In the genomic region with DNA sequence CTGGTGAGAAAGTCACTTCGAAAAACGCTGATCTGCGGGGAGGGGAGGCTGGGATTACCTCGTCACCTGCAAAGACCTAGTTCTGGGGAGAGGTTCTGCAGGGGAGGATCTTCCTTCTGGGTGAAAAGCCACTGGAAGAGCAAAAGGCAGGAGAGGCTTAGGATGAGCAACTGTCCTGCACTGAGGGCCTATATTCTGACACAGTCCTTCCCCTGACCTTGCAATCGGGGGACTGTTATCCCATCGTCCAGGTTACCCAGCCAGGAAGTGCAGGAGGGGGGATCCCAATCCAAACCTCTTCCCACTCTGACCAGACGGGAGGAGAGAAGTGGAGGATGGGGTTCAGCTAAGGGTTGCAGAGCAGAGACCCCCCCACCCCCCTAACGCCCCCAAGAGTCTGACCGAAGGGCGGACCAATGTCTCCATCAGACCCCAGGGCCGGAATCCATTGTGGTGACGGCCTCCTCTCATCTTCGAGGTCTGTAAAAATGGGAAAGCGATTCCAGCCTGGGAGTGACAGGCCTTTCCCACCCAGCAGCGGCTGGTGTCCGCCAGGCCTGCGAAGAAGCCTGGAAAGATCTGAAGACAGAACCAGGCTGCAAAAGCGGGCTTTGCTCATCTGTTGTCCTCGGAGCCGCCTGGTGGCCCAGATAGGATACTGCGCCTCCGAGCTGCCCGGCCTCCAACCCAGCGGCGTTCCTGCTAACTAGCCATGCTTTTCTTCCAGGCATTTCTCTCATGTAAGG, we compare ENCODE assay signal across 8 cellular contexts. TPM values are rescaled to one million over a fixed set of nuclear protein-coding genes. Genes with fewer than 3 reads are reported as not detected.
DNase-seq lines count a peak whose midpoint lies in the region; ATAC-seq and TF ChIP-seq lines count a peak whose summit lies in the region.

No MANE protein-coding gene starts in this region.

- H3K9me3 Mint-ChIP-seq in nephron = no peaks in the 10 kb centered on the region
- no peaks in the 10 kb centered on the region for H3K9me3 Mint-ChIP-seq in stimulated activated naive CD8-positive, alpha-beta T cell treated with anti-CD3 and anti-CD28 coated beads, Interleukin-15, amount 100 ng/mL, for 72 hours

- peaks cover 3% of the 10 kb centered on the region for H3K27me3 Mint-ChIP-seq in nephron (ENCODE audit: low read depth)
- no peaks in the 10 kb centered on the region for H3K27me3 Mint-ChIP-seq in stimulated activated naive CD8-positive, alpha-beta T cell treated with anti-CD3 and anti-CD28 coated beads, Interleukin-15, amount 100 ng/mL, for 72 hours

- peak overlapping the region; percentile 96 to 100 (median 99) for H3K27ac Mint-ChIP-seq in nephron
- H3K27ac Mint-ChIP-seq in stimulated activated naive CD8-positive, alpha-beta T cell treated with anti-CD3 and anti-CD28 coated beads, Interleukin-15, amount 100 ng/mL, for 72 hours = peak overlapping the region; percentile 99

- H3K36me3 ChIP-seq in RWPE2 (ENCODE audit: low read depth) = no peaks in the 10 kb centered on the region

- H3K4me1 Mint-ChIP-seq in nephron = peaks cover 58% of the 10 kb centered on the region
- peaks cover 56% of the 10 kb centered on the region for H3K4me1 Mint-ChIP-seq in stimulated activated naive CD8-positive, alpha-beta T cell treated with anti-CD3 and anti-CD28 coated beads, Interleukin-15, amount 100 ng/mL, for 72 hours

- peak; percentile 97 for TF ChIP-seq RAD21 in Ishikawa (IDR thresholded peaks at IDR 0.05; ENCODE audit: low read depth)

- DNase-seq in RWPE2 (ENCODE audit: low spot score) (no peak), fibroblast of the aortic adventitia (ENCODE audit: low read depth) (peak; percentile 93), 8988T (no peak)
- DNase-seq in activated effector memory CD4-positive, alpha-beta T cell treated with Interleukin-2 at 50 U/mL for 16 hours = peak; percentile 68
- DNase-seq in stimulated activated naive CD8-positive, alpha-beta T cell treated with anti-CD3 and anti-CD28 coated beads, Interleukin-15, amount 100 ng/mL, for 72 hours = peak; percentile 77 to 80

- no peak for TF ChIP-seq EP300 in Ishikawa (IDR thresholded peaks at IDR 0.05; ENCODE audit: borderline replicate concordance)

- peak; percentile 38 for ATAC-seq in RWPE2 (ENCODE audit: low read depth)
- ATAC-seq in stimulated activated naive CD8-positive, alpha-beta T cell treated with anti-CD3 and anti-CD28 coated beads, Interleukin-15, amount 100 ng/mL, for 72 hours = peak; percentile 43

- H3K4me3 Mint-ChIP-seq in nephron = peak overlapping the region; percentile 98 to 100 (median 99)
- peak overlapping the region; percentile 91 to 99 for H3K4me3 Mint-ChIP-seq in stimulated activated naive CD8-positive, alpha-beta T cell treated with anti-CD3 and anti-CD28 coated beads, Interleukin-15, amount 100 ng/mL, for 72 hours

- H3K9me3 ChIP-seq in RWPE2 (ENCODE audit: severe bottlenecking) = no peaks in the 10 kb centered on the region

- TF ChIP-seq CTCF in GM12874 (IDR thresholded peaks at IDR 0.05; ENCODE audit: insufficient read depth, low read depth, low read length) = peak; percentile 99
- peak; percentile 96 for TF ChIP-seq CTCF in RWPE2 (IDR thresholded peaks at IDR 0.05; ENCODE audit: poor library complexity, severe bottlenecking)
- TF ChIP-seq CTCF in fibroblast of the aortic adventitia (IDR thresholded peaks at IDR 0.05; ENCODE audit: insufficient read depth, low read length) = peak; percentile 98
- peak; percentile 94 to 96 (median 95) for TF ChIP-seq CTCF in nephron (IDR thresholded peaks at IDR 0.05; ENCODE audit: unreplicated experiment in 3 of 3)

- H3K27me3 ChIP-seq in RWPE2 (ENCODE audit: insufficient read depth, poor library complexity, severe bottlenecking) = no peaks in the 10 kb centered on the region

- H3K36me3 Mint-ChIP-seq in nephron (ENCODE audit: low read depth) = peaks cover 8% of the 10 kb centered on the region

- peak overlapping the region; percentile 94 for H3K27ac ChIP-seq in RWPE2 (ENCODE audit: poor library complexity, severe bottlenecking)

- H3K4me3 ChIP-seq in RWPE2 (ENCODE audit: severe bottlenecking) (peak overlapping the region; percentile 53), fibroblast of the aortic adventitia (ENCODE audit: low read depth, low read length) (peak overlapping the region; percentile 92)

- peaks cover 13% of the 10 kb centered on the region for H3K4me1 ChIP-seq in RWPE2 (ENCODE audit: insufficient read depth, poor library complexity, severe bottlenecking)

TF ChIP-seq in Ishikawa, 13 proteins besides CTCF, POLR2A, EP300 and RAD21:
- TF ChIP-seq USF1 (IDR thresholded peaks at IDR 0.05) (no peak), TAF1 (IDR thresholded peaks at IDR 0.05; ENCODE audit: low read depth) (no peak), EGR1 (IDR thresholded peaks at IDR 0.05) (no peak), YY1 (IDR thresholded peaks at IDR 0.05; ENCODE audit: low read depth) (no peak), NFIC (IDR thresholded peaks at IDR 0.05) (no peak), CEBPB (IDR thresholded peaks at IDR 0.05) (no peak), FOXM1 (IDR thresholded peaks at IDR 0.05; ENCODE audit: borderline replicate concordance, low read depth) (no peak; the same call in 1 of the 2 replicates), TCF12 (IDR thresholded peaks at IDR 0.05; ENCODE audit: low read depth) (0 out of 2 replicates have a peak, but pooled peaks have one; percentile 31), TEAD4 (IDR thresholded peaks at IDR 0.05) (no peak), CREB1 (IDR thresholded peaks at IDR 0.05; ENCODE audit: low read depth) (no peak)
- TF ChIP-seq, protein P1, sequence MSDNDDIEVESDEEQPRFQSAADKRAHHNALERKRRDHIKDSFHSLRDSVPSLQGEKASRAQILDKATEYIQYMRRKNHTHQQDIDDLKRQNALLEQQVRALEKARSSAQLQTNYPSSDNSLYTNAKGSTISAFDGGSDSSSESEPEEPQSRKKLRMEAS (IDR thresholded peaks at IDR 0.05) = peak; percentile 23; the same call in 1 of the 2 replicates
- TF ChIP-seq, protein P2, sequence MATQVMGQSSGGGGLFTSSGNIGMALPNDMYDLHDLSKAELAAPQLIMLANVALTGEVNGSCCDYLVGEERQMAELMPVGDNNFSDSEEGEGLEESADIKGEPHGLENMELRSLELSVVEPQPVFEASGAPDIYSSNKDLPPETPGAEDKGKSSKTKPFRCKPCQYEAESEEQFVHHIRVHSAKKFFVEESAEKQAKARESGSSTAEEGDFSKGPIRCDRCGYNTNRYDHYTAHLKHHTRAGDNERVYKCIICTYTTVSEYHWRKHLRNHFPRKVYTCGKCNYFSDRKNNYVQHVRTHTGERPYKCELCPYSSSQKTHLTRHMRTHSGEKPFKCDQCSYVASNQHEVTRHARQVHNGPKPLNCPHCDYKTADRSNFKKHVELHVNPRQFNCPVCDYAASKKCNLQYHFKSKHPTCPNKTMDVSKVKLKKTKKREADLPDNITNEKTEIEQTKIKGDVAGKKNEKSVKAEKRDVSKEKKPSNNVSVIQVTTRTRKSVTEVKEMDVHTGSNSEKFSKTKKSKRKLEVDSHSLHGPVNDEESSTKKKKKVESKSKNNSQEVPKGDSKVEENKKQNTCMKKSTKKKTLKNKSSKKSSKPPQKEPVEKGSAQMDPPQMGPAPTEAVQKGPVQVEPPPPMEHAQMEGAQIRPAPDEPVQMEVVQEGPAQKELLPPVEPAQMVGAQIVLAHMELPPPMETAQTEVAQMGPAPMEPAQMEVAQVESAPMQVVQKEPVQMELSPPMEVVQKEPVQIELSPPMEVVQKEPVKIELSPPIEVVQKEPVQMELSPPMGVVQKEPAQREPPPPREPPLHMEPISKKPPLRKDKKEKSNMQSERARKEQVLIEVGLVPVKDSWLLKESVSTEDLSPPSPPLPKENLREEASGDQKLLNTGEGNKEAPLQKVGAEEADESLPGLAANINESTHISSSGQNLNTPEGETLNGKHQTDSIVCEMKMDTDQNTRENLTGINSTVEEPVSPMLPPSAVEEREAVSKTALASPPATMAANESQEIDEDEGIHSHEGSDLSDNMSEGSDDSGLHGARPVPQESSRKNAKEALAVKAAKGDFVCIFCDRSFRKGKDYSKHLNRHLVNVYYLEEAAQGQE (IDR thresholded peaks at IDR 0.05; ENCODE audit: low read depth) = no peak
TF ChIP-seq in Ishikawa: peak in this region for 2.

RNA-seq across cellular contexts. Expression of gene DHRS3, which starts 1.6 kb away (rescaled TPM):
- total RNA-seq in fibroblast of the aortic adventitia (ENCODE audit: low replicate concordance) = 64.4 and 114 TPM in 2 replicates

RNA-seq across cellular contexts. Expression of gene AADACL4, which starts 24.3 kb away (rescaled TPM):
- total RNA-seq in fibroblast of the aortic adventitia (ENCODE audit: low replicate concordance) = not detected in 2 replicates

Comparison
In these comparisons a context has a peak if more than half of its experiments do, and no peak if none do; other contexts are left out.
1. DNase-seq: peak in activated effector memory CD4-positive, alpha-beta T cell treated with Interleukin-2 at 50 U/mL for 16 hours (single experiment), fibroblast of the aortic adventitia (single experiment) and stimulated activated naive CD8-positive, alpha-beta T cell treated with anti-CD3 and anti-CD28 coated beads, Interleukin-15, amount 100 ng/mL, for 72 hours (2 of 2); none in RWPE2 (single experiment) and 8988T (single experiment).
2. Peak in every context shown above with its lines, with median percentiles within 50 percentile points of each other: CTCF ChIP-seq.